Comparison of ENCODE assay signal across 20 cellular contexts in the genomic region with DNA sequence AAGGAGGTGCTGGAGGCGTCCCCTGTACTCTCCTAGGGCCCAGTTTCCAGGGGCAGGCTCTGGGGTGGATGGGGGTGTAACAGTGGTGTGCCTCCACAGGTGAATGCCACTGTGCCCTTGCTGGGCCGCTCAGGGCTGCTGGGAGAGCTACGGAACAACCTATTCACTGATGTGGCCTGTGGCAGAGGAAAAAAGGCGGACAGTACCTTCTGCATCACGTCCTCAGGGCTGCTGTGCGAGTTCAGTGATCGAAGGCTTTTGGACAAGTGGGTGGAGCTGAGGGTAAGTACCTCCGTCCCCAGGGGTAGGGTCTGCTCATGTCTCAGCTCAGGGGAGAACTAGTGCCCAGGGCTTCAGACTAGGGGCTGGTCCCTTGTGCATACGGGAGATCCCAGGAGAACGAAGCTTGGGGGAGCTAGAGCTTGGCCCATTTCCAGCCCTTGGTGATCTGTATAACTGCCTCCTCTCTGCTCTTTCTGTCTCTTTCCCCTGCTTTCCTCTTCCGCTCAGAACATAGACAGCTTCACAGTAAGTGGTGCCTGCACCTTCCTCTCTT. TPM values are rescaled to one million over a fixed set of nuclear protein-coding genes. Genes with fewer than 3 reads are reported as not detected.
DNase-seq lines count a peak whose midpoint lies in the region; ATAC-seq and TF ChIP-seq lines count a peak whose summit lies in the region.
"Had no signal": no experiment of that assay in that cellular context is flagged by ENCODE, and none has a peak within 500 bp of the region (broad histone marks: within the 10 kb centered on the region; RNA-seq: fewer than 3 reads in every experiment).

No MANE protein-coding gene starts in this region.

- no peak overlapping the region for H3K4me3 Mint-ChIP-seq in immature natural killer cell
- H3K4me3 Mint-ChIP-seq: CD8-positive, alpha-beta T cell had no signal

- H3K27me3 ChIP-seq in osteoblast (ENCODE audit: insufficient read depth, low read length): no peaks in the 10 kb centered on the region
- H3K27me3 ChIP-seq: BE2C had no signal

- peaks cover 6% of the 10 kb centered on the region for H3K4me1 ChIP-seq in osteoblast (ENCODE audit: insufficient read depth, low read length)
- H3K4me1 ChIP-seq: BE2C had no signal

- H3K9me3 ChIP-seq in osteoblast (ENCODE audit: low read depth, low read length): no peaks in the 10 kb centered on the region
- H3K9me3 ChIP-seq: BE2C had no signal

- peaks cover 7% of the 10 kb centered on the region for H3K79me2 ChIP-seq in osteoblast (ENCODE audit: insufficient read depth, low read length)

- ATAC-seq in Right ventricle myocardium inferior (no peak), left cardiac atrium (no peak), GM21390 (IDR thresholded peaks at IDR 0.05; ENCODE audit: unreplicated experiment) (no peak)
- ATAC-seq: CD8-positive, alpha-beta T cell; GM12878 had no signal

- DNase-seq in Right ventricle myocardium inferior (ENCODE audit: missing footprints) (peak; percentile 9), left cardiac atrium (no peak), D341Med (ENCODE audit: low spot score) (peak; percentile 64), osteoblast (ENCODE audit: insufficient read length, low spot score, missing footprints) (peak; percentile 57), immature natural killer cell (no peak), ureter (ENCODE audit: low spot score) (no peak)
- DNase-seq: ACHN; BE2C; Calu3; CD8-positive, alpha-beta T cell; DMS 273 treated with DMSO at 0.1 percent for 48 hours; DMS53; DND-41; EL; GM23248; HCEC 1CT; IMR-90; KBM-7 had no signal

- no peaks in the 10 kb centered on the region for H3K9me3 Mint-ChIP-seq in immature natural killer cell
- H3K9me3 Mint-ChIP-seq: CD8-positive, alpha-beta T cell had no signal

- H3K36me3 ChIP-seq in osteoblast (ENCODE audit: insufficient read depth, low read length): peaks cover 52% of the 10 kb centered on the region

- H2AFZ ChIP-seq in osteoblast (ENCODE audit: low read length): no peak overlapping the region
- H2AFZ ChIP-seq: GM23248 had no signal

- no peak overlapping the region for H3K4me2 ChIP-seq in osteoblast (ENCODE audit: insufficient read depth, low read length)

- no peak for TF ChIP-seq CTCF in osteoblast (IDR thresholded peaks at IDR 0.05; ENCODE audit: extremely low read depth, low read depth, low read length)

- intact Hi-C loops in Right ventricle myocardium inferior (cut with DNase I): loop anchor here (5.0 kb wide), 2 partner anchors 211 to 256 kb away; a partner anchor contains a TSS
- intact Hi-C loops in left cardiac atrium (cut with DNase I): loop anchor here (5.0 kb wide), 2 partner anchors 41 to 256 kb away; a partner anchor contains a TSS

- no peak overlapping the region for H3K4me3 ChIP-seq in osteoblast (ENCODE audit: insufficient read depth, low read length)
- H3K4me3 ChIP-seq: GM12878, GM23248 had no signal

- H3K27ac Mint-ChIP-seq in immature natural killer cell: no peak overlapping the region
- H3K27ac Mint-ChIP-seq: CD8-positive, alpha-beta T cell had no signal

- H3K36me3 Mint-ChIP-seq in immature natural killer cell: peaks cover 16 to 35% (median 16%) of the 10 kb centered on the region in 3 donors

- H4K20me1 ChIP-seq in osteoblast (ENCODE audit: insufficient read depth, low read length): peaks cover 5% of the 10 kb centered on the region

- H3K27ac ChIP-seq in osteoblast (ENCODE audit: low read depth, low read length): no peak overlapping the region
- H3K27ac ChIP-seq: GM23248 had no signal

- peaks cover 6 to 8% of the 10 kb centered on the region in 2 donors for H3K4me1 Mint-ChIP-seq in immature natural killer cell

- peaks cover 0 to 3% (median 2%) of the 10 kb centered on the region in 3 donors for H3K27me3 Mint-ChIP-seq in immature natural killer cell (ENCODE audit: low read depth in 3 of 3)

RNA-seq across cellular contexts. Expression of a gene that starts 15.0 kb away (rescaled TPM):
- total RNA-seq in Right ventricle myocardium inferior: 12.6 TPM
- total RNA-seq in left cardiac atrium: 10 to 100 TPM in 1 of 2 donors, 1 to 10 TPM in 1; 8.8 to 11.7 TPM
- total RNA-seq in osteoblast: 1.2 and 1.4 TPM in 2 replicates
- 10 to 100 TPM; 20.6 to 57.4 (median 23.6) TPM for polyA plus RNA-seq in immature natural killer cell
- 48.6 TPM for total RNA-seq in ureter

RNA-seq across cellular contexts. Expression of a gene that starts 25.7 kb away (rescaled TPM):
- total RNA-seq in Right ventricle myocardium inferior (5.8 TPM), left cardiac atrium (1 to 10 TPM; 5.4 to 7.2 TPM), osteoblast (0.72 and 1.2 TPM in 2 replicates), ureter (30.0 TPM)
- 1 to 10 TPM in 2 of 3 donors, not detected in 1; 1.1 to 2.7 TPM for polyA plus RNA-seq in immature natural killer cell

RNA-seq across cellular contexts. Expression of a gene that starts 38.6 kb away (rescaled TPM):
- total RNA-seq in Right ventricle myocardium inferior (14.4 TPM), left cardiac atrium (10 to 100 TPM; 13.9 to 19.0 TPM), osteoblast (22.8 and 25.6 TPM in 2 replicates), ureter (39.6 TPM)
- 1 to 10 TPM; 1.8 to 7.2 (median 3.6) TPM for polyA plus RNA-seq in immature natural killer cell

Comparison
In these comparisons a context has a peak if more than half of its experiments do, and no peak if none do; other contexts are left out.
1. DNase-seq: peak in Right ventricle myocardium inferior (single experiment), D341Med (single experiment) and osteoblast (single experiment); none in left cardiac atrium (single experiment), immature natural killer cell (0 of 3) and ureter (single experiment).